ENCODE assay signal across 23 cellular contexts in genomic region chr1:225808136-225808535, GRCh38. TPM values are rescaled to one million over a fixed set of nuclear protein-coding genes. Genes with fewer than 3 reads are reported as not detected.
DNase-seq lines count a peak whose midpoint lies in the region; ATAC-seq and TF ChIP-seq lines count a peak whose summit lies in the region.
"Had no signal": no experiment of that assay in that cellular context is flagged by ENCODE, and none has a peak within 500 bp of the region (broad histone marks: within the 10 kb centered on the region; RNA-seq: fewer than 3 reads in every experiment).

No MANE protein-coding gene starts in this region.

- H3K4me1 ChIP-seq in right atrium auricular region (peaks cover 0 to 31% of the 10 kb centered on the region in 2 donors), right cardiac atrium (ENCODE audit: control insufficient read depth, insufficient read depth, low read length) (peaks cover 8% of the 10 kb centered on the region), vagina (peaks cover 26% of the 10 kb centered on the region), A673 (ENCODE audit: insufficient read depth, low read length, poor library complexity, severe bottlenecking) (peaks cover 23% of the 10 kb centered on the region)

- CTCF ChIA-PET in T-cell (lab: Charles Lee) (no interaction called here), A673 (lab: Charles Lee) (interaction anchor here (0.6 kb wide), 1 partner anchor 1656 kb away, joined by 14 read pairs; no protein-coding TSS in a partner anchor)

- no peak overlapping the region for H3K4me3 ChIP-seq in right atrium auricular region
- no peak overlapping the region for H3K4me3 ChIP-seq in right cardiac atrium (ENCODE audit: low read length)
- H3K4me3 ChIP-seq in vagina = no peak overlapping the region
- no peak overlapping the region for H3K4me3 ChIP-seq in A673 (ENCODE audit: low read depth, low read length, poor library complexity, severe bottlenecking)
- H3K4me3 ChIP-seq: BLaER1 treated with 17β-estradiol and CSF1 and Interleukin-3, amounts not matched to agents 10 nM and 100 nM; GM23248; SJSA1 had no signal

- H3K4me3 Mint-ChIP-seq in T-cell = peak overlapping the region in 2 of 3 donors; percentile 10 to 80
- H3K4me3 Mint-ChIP-seq in naive B cell = peak overlapping the region in 5 of 8 donors; percentile 6 to 86 (median 54)
- H3K4me3 Mint-ChIP-seq: HFFc6 had no signal

- H3K9me3 Mint-ChIP-seq in T-cell (no peaks in the 10 kb centered on the region), naive B cell (no peaks in the 10 kb centered on the region)
- H3K9me3 Mint-ChIP-seq: H9, HFFc6 had no signal

- H3K9me3 ChIP-seq in right atrium auricular region = no peaks in the 10 kb centered on the region
- no peaks in the 10 kb centered on the region for H3K9me3 ChIP-seq in right cardiac atrium (ENCODE audit: control insufficient read depth, low read length)
- no peaks in the 10 kb centered on the region for H3K9me3 ChIP-seq in vagina
- no peaks in the 10 kb centered on the region for H3K9me3 ChIP-seq in A673 (ENCODE audit: low read depth, low read length, poor library complexity, severe bottlenecking)
- H3K9me3 ChIP-seq: BLaER1 treated with 17β-estradiol and CSF1 and Interleukin-3, amounts not matched to agents 10 nM and 100 nM; SJSA1 had no signal

- H3K27me3 ChIP-seq in right atrium auricular region (no peaks in the 10 kb centered on the region), right cardiac atrium (ENCODE audit: control insufficient read depth, insufficient read depth) (no peaks in the 10 kb centered on the region), vagina (no peaks in the 10 kb centered on the region), A673 (replicated peaks; ENCODE audit: insufficient read depth, low read depth, low read length, poor library complexity) (no peaks in the 10 kb centered on the region)
- H3K27me3 ChIP-seq: SJSA1 had no signal

- H3K27ac Mint-ChIP-seq in T-cell = no peak overlapping the region
- H3K27ac Mint-ChIP-seq in naive B cell = no peak overlapping the region
- H3K27ac Mint-ChIP-seq: H9, HFFc6 had no signal

- H3K36me3 Mint-ChIP-seq in T-cell (no peaks in the 10 kb centered on the region), naive B cell (no peaks in the 10 kb centered on the region)

- no peak for TF ChIP-seq CTCF in right atrium auricular region (IDR thresholded peaks at IDR 0.05)
- no peak for TF ChIP-seq CTCF in vagina (IDR thresholded peaks at IDR 0.05)
- no peak for TF ChIP-seq CTCF in A673 (conservative IDR thresholded peaks at IDR 0.05; ENCODE audit: low read depth, low read length)

- 91% methylated on average over 5 of the region's 5 CpGs for WGBS in right cardiac atrium

- POLR2A ChIA-PET in T-cell (lab: Charles Lee) = no interaction called here
- POLR2A ChIA-PET in A673 (lab: Charles Lee; ENCODE audit: low non-redundant PET) = no interaction called here

- DNase-seq in right atrium auricular region (ENCODE audit: low spot score) (peak; percentile 23), right cardiac atrium (no peak), T-cell (no peak), naive B cell (no peak), vagina (ENCODE audit: extremely low spot score in 2 of 2) (no peak), NCI-H82 (lab: John Stamatoyannopoulos, UW) (no peak), A673 (ENCODE audit: low spot score) (no peak)
- DNase-seq: AML-193, GM23248, H9, HFFc6, IMR-90, KG1, MM.1S, NCI-H1417, NCI-H1694, NCI-H2029 treated with DMSO at 0.1 percent for 48 hours, NCI-H446 treated with DMSO at 0.1 percent for 48 hours, NCI-H526 treated with DMSO at 0.1 percent for 48 hours, Right ventricle myocardium superior, RPMI8226 had no signal

- no TSS peak for BruUV-seq in A673 (replicated peaks; lab: Mats Ljungman, UMichigan)

- peaks cover 8 to 14% (median 13%) of the 10 kb centered on the region in 3 donors for H3K4me1 Mint-ChIP-seq in T-cell
- H3K4me1 Mint-ChIP-seq in naive B cell = peaks cover 14 to 23% (median 15%) of the 10 kb centered on the region in 3 donors

- ATAC-seq in right cardiac atrium = no peak
- no peak for ATAC-seq in T-cell (replicated peaks in 1 of 4)
- ATAC-seq in naive B cell (ENCODE audit: low read depth in 2 of 2) = no peak

- H3K27ac ChIP-seq in right atrium auricular region (no peak overlapping the region), right cardiac atrium (ENCODE audit: low read length) (no peak overlapping the region), vagina (no peak overlapping the region), A673 (ENCODE audit: low read depth, low read length, poor library complexity, severe bottlenecking) (no peak overlapping the region)
- H3K27ac ChIP-seq: BLaER1 treated with 17β-estradiol and CSF1 and Interleukin-3, amounts not matched to agents 10 nM and 100 nM; GM23248; SJSA1 had no signal

- intact Hi-C loops in right cardiac atrium (cut with DNase I) (no loop called here), vagina (cut with DNase I) (no loop called here), A673 (cut with micrococcal nuclease; ENCODE audit: unreplicated experiment) (no loop called here)

- no peak for TF ChIP-seq POLR2A in vagina (IDR thresholded peaks at IDR 0.05)

- H3K27me3 Mint-ChIP-seq in T-cell = no peaks in the 10 kb centered on the region
- peaks cover 8 to 27% (median 8%) of the 10 kb centered on the region in 3 donors for H3K27me3 Mint-ChIP-seq in naive B cell

- H3K36me3 ChIP-seq in right atrium auricular region (no peaks in the 10 kb centered on the region), vagina (no peaks in the 10 kb centered on the region), A673 (ENCODE audit: insufficient read depth, low read length, poor library complexity, severe bottlenecking) (no peaks in the 10 kb centered on the region)
- H3K36me3 ChIP-seq: SJSA1 had no signal

RNA-seq across cellular contexts. Expression of gene EPHX1, which starts 1.8 kb away (rescaled TPM):
- 10 to 100 TPM; 57.7 to 66.0 TPM for total RNA-seq in right atrium auricular region
- 10 to 100 TPM; 47.3 to 65.0 (median 56.8) TPM for total RNA-seq in right cardiac atrium
- 54.0 TPM for polyA plus RNA-seq in right cardiac atrium
- total RNA-seq in T-cell = 1 to 10 TPM in 4 of 5 donors, under 1 TPM in 1; 0.98 to 5.2 (median 3.7) TPM
- 1 to 10 TPM in 3 of 6 donors, under 1 TPM in 2, not detected in 1; 0.24 to 1.1 (median 1.0) TPM for polyA plus RNA-seq in naive B cell (ENCODE audit: low read depth in 6 of 6)
- 142 TPM for total RNA-seq in vagina
- total RNA-seq in A673 (2021) = 22.4 and 22.8 TPM in 2 replicates

RNA-seq across cellular contexts. Expression of gene SRP9, which starts 30.5 kb away (rescaled TPM):
- total RNA-seq in right atrium auricular region (100 to 1,000 TPM; 143 to 216 TPM), right cardiac atrium (100 to 1,000 TPM; 193 to 245 (median 219) TPM), T-cell (100 to 1,000 TPM in 3 of 5 donors, 10 to 100 TPM in 2; 74.1 to 152 (median 137) TPM), vagina (120 TPM), A673 (2021) (486 and 491 TPM in 2 replicates)
- polyA plus RNA-seq in right cardiac atrium (259 TPM), naive B cell (ENCODE audit: low read depth in 6 of 6) (100 to 1,000 TPM; 219 to 374 (median 278) TPM)
